ENCODE assay signal across 1 cellular context in the genomic region with DNA sequence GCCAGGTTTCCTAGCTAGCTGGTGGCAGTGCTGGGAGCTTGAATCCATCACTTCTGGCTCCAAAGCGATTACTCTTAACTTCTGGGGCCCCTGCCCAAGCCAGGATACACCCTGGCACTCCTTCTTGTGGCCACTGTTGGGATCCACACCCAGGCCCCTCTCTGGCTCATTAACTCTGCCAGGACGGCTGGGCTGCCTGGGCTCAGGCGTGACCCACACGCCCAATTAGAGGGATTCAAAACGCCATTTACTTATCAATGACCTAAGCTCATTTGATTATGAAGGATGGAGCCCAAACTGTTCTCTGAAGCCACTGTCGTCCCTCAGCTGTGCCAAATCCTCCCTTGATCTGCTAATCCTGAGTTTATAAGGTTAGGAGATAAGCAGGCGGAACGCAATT.
TF ChIP-seq lines count a peak whose summit lies in the region.

No MANE protein-coding gene starts in this region.

TF ChIP-seq in WTC11, 78 proteins besides CTCF, POLR2A, EP300 and RAD21 (continued from another document):
- TF ChIP-seq, protein P1, sequence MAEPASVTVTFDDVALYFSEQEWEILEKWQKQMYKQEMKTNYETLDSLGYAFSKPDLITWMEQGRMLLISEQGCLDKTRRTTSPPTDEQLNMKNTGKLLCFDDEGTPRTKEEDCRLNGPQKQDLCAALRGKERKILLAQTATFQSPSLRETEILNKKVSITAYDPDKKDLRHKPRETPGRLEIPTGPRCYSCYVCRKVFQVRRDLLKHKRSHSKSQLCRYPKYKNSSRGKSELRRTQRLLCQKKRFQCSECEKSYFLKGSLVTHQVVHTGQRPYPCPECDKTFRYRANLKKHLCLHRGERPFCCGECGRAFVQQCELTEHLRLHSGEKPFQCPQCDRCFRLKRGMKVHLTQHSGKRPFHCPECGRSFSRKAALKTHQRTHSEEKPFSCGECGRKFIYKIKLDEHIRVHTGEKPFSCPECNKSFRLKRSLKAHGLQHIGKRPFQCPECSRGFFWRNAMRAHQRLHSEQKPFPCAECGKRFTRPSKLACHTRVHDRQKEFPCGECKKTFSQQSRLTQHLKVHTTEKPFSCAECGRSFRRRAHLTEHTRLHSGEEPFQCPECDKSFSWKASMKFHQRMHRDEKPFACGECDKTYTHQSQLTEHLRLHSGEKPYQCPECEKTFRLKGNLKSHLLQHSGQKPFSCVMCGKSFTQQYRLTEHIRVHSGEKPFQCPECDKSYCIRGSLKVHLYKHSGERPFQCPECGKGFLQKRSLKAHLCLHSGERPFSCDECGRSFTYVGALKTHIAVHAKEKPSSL (CRISPR knock-in tag; conservative IDR thresholded peaks at IDR 0.05) = no peak
- no peak for TF ChIP-seq GABPB1 (CRISPR knock-in tag; IDR thresholded peaks at IDR 0.05)
- no peak for TF ChIP-seq JAZF1 (CRISPR knock-in tag; IDR thresholded peaks at IDR 0.05)
- TF ChIP-seq FOXP1 (CRISPR knock-in tag; IDR thresholded peaks at IDR 0.05; ENCODE audit: borderline replicate concordance) = no peak
- no peak for TF ChIP-seq TCF7 (CRISPR knock-in tag; IDR thresholded peaks at IDR 0.05; ENCODE audit: low read depth)
- TF ChIP-seq CBFB (CRISPR knock-in tag; IDR thresholded peaks at IDR 0.05; ENCODE audit: low read depth) = no peak
